In the genomic region with DNA sequence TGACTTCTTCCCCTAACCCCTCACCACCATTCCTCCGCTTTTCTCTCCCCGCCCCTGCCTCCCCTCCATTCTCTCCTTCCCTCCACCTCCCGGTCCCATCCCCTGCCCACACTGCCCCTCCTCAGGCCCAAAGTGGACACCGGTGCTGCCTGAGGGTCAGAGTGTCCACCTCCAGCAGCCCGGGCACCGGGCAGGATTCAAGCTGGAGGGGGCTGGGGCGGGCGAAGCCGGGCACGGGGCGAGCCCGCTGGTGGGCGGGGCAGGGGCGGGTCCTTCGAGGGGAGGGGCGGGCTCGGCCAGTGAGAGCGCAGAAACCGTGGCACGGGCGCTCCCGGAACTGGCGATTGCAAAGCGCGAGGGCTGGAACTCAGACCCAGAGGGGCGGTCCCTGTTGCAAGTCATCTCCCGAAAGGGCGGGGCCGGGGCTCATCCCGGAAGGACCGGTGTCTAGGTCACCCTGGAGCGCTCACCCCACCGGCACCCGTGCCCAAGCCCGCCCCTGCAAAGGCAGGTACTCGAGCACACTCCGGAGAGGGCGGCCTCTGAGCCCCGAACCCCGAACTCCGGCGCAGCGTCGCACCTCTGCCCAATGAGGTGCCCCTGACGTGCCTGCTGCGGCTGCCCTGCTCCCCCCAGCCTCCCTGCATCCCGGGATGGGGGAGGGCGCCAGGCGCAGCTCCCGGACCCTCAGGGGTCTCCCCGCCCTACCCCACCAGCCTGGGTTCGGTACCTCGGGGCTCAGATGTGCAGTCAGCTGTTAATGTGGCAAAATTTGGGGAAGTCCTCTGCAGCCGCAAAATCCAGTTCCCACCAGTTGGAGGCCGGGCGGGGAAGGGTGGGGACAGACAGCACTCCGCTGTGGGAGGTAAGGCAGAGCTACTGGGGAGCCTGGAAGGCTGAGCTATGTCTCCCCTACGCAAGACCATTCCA, we compare ENCODE assay signal across 8 cellular contexts. TPM values are rescaled to one million over a fixed set of nuclear protein-coding genes. Genes with fewer than 3 reads are reported as not detected.
A peak's percentile ranks its signal among the peaks of the same experiment; 100 is the strongest.
DNase-seq lines count a peak whose midpoint lies in the region; ATAC-seq and TF ChIP-seq lines count a peak whose summit lies in the region.

No MANE protein-coding gene starts in this region.

- H3K4me1 ChIP-seq in DOHH2 (ENCODE audit: control insufficient read depth, low read length) (peaks cover 14% of the 10 kb centered on the region), KMS-11 (ENCODE audit: low read depth, poor library complexity, severe bottlenecking) (peaks cover 7% of the 10 kb centered on the region), RWPE2 (ENCODE audit: insufficient read depth, poor library complexity, severe bottlenecking) (peaks cover 29% of the 10 kb centered on the region), foreskin keratinocyte (peaks cover 22% of the 10 kb centered on the region), neutrophil (ENCODE audit: control insufficient read depth in 1 of 2, insufficient read depth in 1 of 2, low read depth in 1 of 2, low read length in 1 of 2) (peaks cover 52 to 57% of the 10 kb centered on the region in 2 experiments)

- H3K27ac ChIP-seq in DOHH2 (ENCODE audit: low read depth, low read length) = 0 out of 2 replicates have a peak overlapping the region, but pooled peaks have one; percentile 12
- no peak overlapping the region for H3K27ac ChIP-seq in KMS-11
- peak overlapping the region; percentile 67 for H3K27ac ChIP-seq in RWPE2 (ENCODE audit: poor library complexity, severe bottlenecking)
- peak overlapping the region; percentile 80 for H3K27ac ChIP-seq in foreskin keratinocyte
- H3K27ac ChIP-seq in neutrophil = peak overlapping the region; percentile 99
- no peak overlapping the region for H3K27ac ChIP-seq in substantia nigra (ENCODE audit: low read depth, low read length, poor library complexity, severe bottlenecking)

- peak; percentile 98 for DNase-seq in RWPE2 (ENCODE audit: low spot score)
- peak; percentile 97 for DNase-seq in activated effector memory CD4-positive, alpha-beta T cell treated with anti-CD3 and anti-CD28 coated beads, Interleukin-2, amount 50 U/mL, for 16 hours
- DNase-seq in foreskin keratinocyte = peak; percentile 62 to 79
- peak in 43 of 49 donors; percentile 13 to 89 (median 58) for DNase-seq in substantia nigra (lab: John Stamatoyannopoulos, UW)

- H3K9me3 ChIP-seq in DOHH2 (ENCODE audit: control insufficient read depth, insufficient read depth, low read length) = no peaks in the 10 kb centered on the region
- H3K9me3 ChIP-seq in RWPE2 (ENCODE audit: severe bottlenecking) = no peaks in the 10 kb centered on the region
- H3K9me3 ChIP-seq in neutrophil = no peaks in the 10 kb centered on the region

- H3K27me3 ChIP-seq in DOHH2 (ENCODE audit: control insufficient read depth, low read length) (0 out of 2 replicates have a peak, but pooled peaks cover 7% of the 10 kb centered on the region), KMS-11 (ENCODE audit: insufficient read depth, low read depth) (no peaks in the 10 kb centered on the region), RWPE2 (ENCODE audit: insufficient read depth, poor library complexity, severe bottlenecking) (no peaks in the 10 kb centered on the region), foreskin keratinocyte (no peaks in the 10 kb centered on the region), neutrophil (peaks cover 3% of the 10 kb centered on the region)

- H3K9me2 ChIP-seq in DOHH2 (replicated peaks; ENCODE audit: control insufficient read depth, low read length) = no peaks in the 10 kb centered on the region

- H3F3A ChIP-seq in DOHH2 (ENCODE audit: control insufficient read depth, insufficient read depth) = no peaks in the 10 kb centered on the region

- H3K79me2 ChIP-seq in DOHH2 (ENCODE audit: control insufficient read depth, low read length) (no peaks in the 10 kb centered on the region), KMS-11 (ENCODE audit: insufficient read depth, low read depth) (no peaks in the 10 kb centered on the region)

- TF ChIP-seq CTCF in DOHH2 (IDR thresholded peaks at IDR 0.05; ENCODE audit: low read depth, low read length, poor library complexity, severe bottlenecking) = no peak
- TF ChIP-seq CTCF in KMS-11 (conservative IDR thresholded peaks at IDR 0.05; ENCODE audit: low read depth, low read length) = no peak
- TF ChIP-seq CTCF in RWPE2 (IDR thresholded peaks at IDR 0.05; ENCODE audit: poor library complexity, severe bottlenecking) = no peak
- TF ChIP-seq CTCF in foreskin keratinocyte (conservative IDR thresholded peaks at IDR 0.05) = no peak
- TF ChIP-seq CTCF in neutrophil (IDR thresholded peaks at IDR 0.05) = peak; percentile 52

- peak overlapping the region; percentile 90 for H3K4me3 ChIP-seq in DOHH2 (ENCODE audit: low read length)
- no peak overlapping the region for H3K4me3 ChIP-seq in KMS-11 (IDR thresholded peaks at IDR 0.05; ENCODE audit: insufficient read depth, low read depth, low read length)
- peak overlapping the region; percentile 43 for H3K4me3 ChIP-seq in RWPE2 (ENCODE audit: severe bottlenecking)
- peak overlapping the region; percentile 67 to 95 for H3K4me3 ChIP-seq in neutrophil (ENCODE audit: low read depth in 1 of 2, low read length in 1 of 2)

- H2AFZ ChIP-seq in KMS-11 (ENCODE audit: low read depth) = peak overlapping the region; percentile 90

- H3K36me3 ChIP-seq in DOHH2 (ENCODE audit: control insufficient read depth, low read length) = no peaks in the 10 kb centered on the region
- H3K36me3 ChIP-seq in KMS-11 (ENCODE audit: insufficient read depth) = no peaks in the 10 kb centered on the region
- peaks cover 10% of the 10 kb centered on the region; the same call in 1 of the 2 replicates for H3K36me3 ChIP-seq in RWPE2 (ENCODE audit: low read depth)
- no peaks in the 10 kb centered on the region for H3K36me3 ChIP-seq in neutrophil

- peak overlapping the region; percentile 98 for H3K4me2 ChIP-seq in DOHH2 (ENCODE audit: low read length)
- peak overlapping the region; percentile 73 for H3K4me2 ChIP-seq in KMS-11

- H4K20me1 ChIP-seq in DOHH2 (ENCODE audit: control insufficient read depth, insufficient read depth, low read depth, low read length) (no peaks in the 10 kb centered on the region), KMS-11 (ENCODE audit: insufficient read depth) (no peaks in the 10 kb centered on the region)

- H3K9ac ChIP-seq in KMS-11 = peak overlapping the region; percentile 53; the same call in 1 of the 2 replicates

- ATAC-seq in GM21786 (IDR thresholded peaks at IDR 0.05; ENCODE audit: unreplicated experiment) = peak; percentile 95
- ATAC-seq in RWPE2 (ENCODE audit: low read depth) = peak; percentile 82
- ATAC-seq in foreskin keratinocyte = peak; percentile 85

RNA-seq across cellular contexts. Expression of gene CDKN1C, which starts 16.5 kb away (rescaled TPM):
- 2.4 and 3.2 TPM in 2 replicates for total RNA-seq in foreskin keratinocyte
- polyA plus RNA-seq in foreskin keratinocyte = 2.6 and 2.8 TPM in 2 replicates

RNA-seq across cellular contexts. Expression of gene PHLDA2, which starts 27.1 kb away (rescaled TPM):
- 36.9 and 52.6 TPM in 2 replicates for total RNA-seq in foreskin keratinocyte
- polyA plus RNA-seq in foreskin keratinocyte = 165 and 166 TPM in 2 replicates

Comparison
In these comparisons a context has a peak if more than half of its experiments do, and no peak if none do; other contexts are left out.
1. H3K27ac ChIP-seq: peak in DOHH2 (single experiment), RWPE2 (single experiment), foreskin keratinocyte (single experiment) and neutrophil (single experiment); none in KMS-11 (single experiment) and substantia nigra (single experiment).
2. Peak in every context shown above with its lines, with median percentiles within 50 percentile points of each other: ATAC-seq and DNase-seq.